22 cellular contexts compared by ENCODE assay signal in the genomic region with DNA sequence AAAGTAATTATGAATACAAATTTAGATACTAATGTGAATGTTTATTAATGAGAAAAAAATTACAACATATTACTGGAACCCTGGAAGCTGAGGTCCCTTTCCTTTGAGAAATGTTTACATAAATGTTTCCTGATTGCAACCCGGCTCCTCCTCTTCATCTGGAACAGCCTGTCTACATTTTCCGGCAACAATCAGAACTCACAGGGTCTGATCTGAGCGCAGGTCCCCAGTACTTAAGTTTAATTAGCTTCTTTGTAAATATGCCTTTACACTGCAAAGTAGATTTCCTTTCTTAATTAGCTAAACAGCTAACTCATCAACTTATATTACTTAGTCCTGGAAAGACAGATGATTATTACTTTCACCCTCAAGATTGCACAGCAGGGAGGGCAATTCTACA.
"Had no signal": no experiment of that assay in that cellular context is flagged by ENCODE, and none has a peak within 500 bp of the region (broad histone marks: within the 10 kb centered on the region; RNA-seq: fewer than 3 reads in every experiment).

No MANE protein-coding gene starts in this region.

- H3K9me3 ChIP-seq: psoas muscle, suprapubic skin, transverse colon had no signal

- H2AFZ ChIP-seq: neural progenitor cell had no signal

- FAIRE-seq: keratinocyte had no signal

- H3K36me3 ChIP-seq: brain microvascular endothelial cell, esophagus squamous epithelium, neural progenitor cell, suprapubic skin, transverse colon had no signal

- ATAC-seq: activated CD8-positive, alpha-beta T cell treated with anti-CD3 and anti-CD28 coated beads, Interleukin-2, amount 10 ng/mL, durations not matched to agents 7 days and 5 days; activated T-cell treated with anti-CD3 and anti-CD28 coated beads, Interleukin-2, amount 50 U/mL, for 4 hours; psoas muscle; right cardiac atrium; stimulated activated naive CD8-positive, alpha-beta T cell treated with anti-CD3 and anti-CD28 coated beads, Interleukin-15, amount 100 ng/mL, for 72 hours had no signal

- H3K27me3 ChIP-seq: brain microvascular endothelial cell, esophagus squamous epithelium, neural progenitor cell, suprapubic skin, transverse colon had no signal

- H3K4me2 ChIP-seq: neural progenitor cell had no signal

- H3K4me3 ChIP-seq: esophagus squamous epithelium, neural progenitor cell, psoas muscle, skin epidermis, suprapubic skin, transverse colon had no signal

- H3K4me1 ChIP-seq: psoas muscle had no signal

- DNase-seq: activated CD4-positive, alpha-beta T cell treated with anti-CD3 and anti-CD28 coated beads, Interleukin-2, amount 10 ng/mL, durations not matched to agents 7 days and 5 days; activated CD8-positive, alpha-beta T cell treated with anti-CD3 and anti-CD28 coated beads, Interleukin-2, amount 10 ng/mL, durations not matched to agents 7 days and 5 days; activated naive CD4-positive, alpha-beta T cell treated with anti-CD3 and anti-CD28 coated beads for 36 hours; activated T-cell treated with anti-CD3 and anti-CD28 coated beads, Interleukin-2, amount 50 U/mL, for 4 hours; aorta; brain microvascular endothelial cell; effector memory CD4-positive, alpha-beta T cell; esophagus squamous epithelium; foreskin melanocyte; glutamatergic neuron; hippocampal formation; mammary epithelial cell; psoas muscle; right cardiac atrium; stimulated activated naive CD8-positive, alpha-beta T cell treated with anti-CD3 and anti-CD28 coated beads, Interleukin-15, amount 100 ng/mL, for 72 hours; T-helper 1 cell; T-helper 9 cell; transverse colon had no signal

- H3K9ac ChIP-seq: neural progenitor cell had no signal

- H3K27ac ChIP-seq: brain microvascular endothelial cell, neural progenitor cell, psoas muscle, skin epidermis, suprapubic skin, transverse colon had no signal
